1 cellular context compared by ENCODE assay signal in genomic region chr15:69530234-69530633, GRCh38.
TF ChIP-seq lines count a peak whose summit lies in the region.

No MANE protein-coding gene starts in this region.

TF ChIP-seq in K562, 482 proteins besides CTCF, POLR2A, EP300 and RAD21 (continued from another document):
- TF ChIP-seq MGA (IDR thresholded peaks at IDR 0.05): no peak
TF ChIP-seq in K562: peak in this region for 0.
